Comparison of ENCODE assay signal across 8 cellular contexts in genomic region chr15:70258369-70259029, GRCh38.
A peak's percentile ranks its signal among the peaks of the same experiment; 100 is the strongest.
DNase-seq lines count a peak whose midpoint lies in the region; ATAC-seq and TF ChIP-seq lines count a peak whose summit lies in the region.

No MANE protein-coding gene starts in this region.

- H3K9me1 ChIP-seq in IMR-90 (ENCODE audit: insufficient read depth, low read length): no peaks in the 10 kb centered on the region

- peak overlapping the region; percentile 10 for H3K4me3 Mint-ChIP-seq in activated CD8-positive, alpha-beta memory T cell treated with anti-CD3 and anti-CD28 coated beads, Interleukin-2, amount 10 ng/mL, durations not matched to agents 7 days and 5 days

- intact Hi-C loops in IMR-90 (cut with micrococcal nuclease): no loop called here

- peaks cover 5% of the 10 kb centered on the region; the same call in 1 of the 2 replicates for H3K9me3 ChIP-seq in IMR-90 (ENCODE audit: control insufficient read depth, insufficient read depth, low read length)
- H3K9me3 ChIP-seq in WERI-Rb-1 (ENCODE audit: severe bottlenecking): no peaks in the 10 kb centered on the region

- POLR2A ChIA-PET in IMR-90 (lab: Charles Lee; ENCODE audit: unreplicated experiment): no interaction called here

- no peak overlapping the region for H4K91ac ChIP-seq in IMR-90 (ENCODE audit: insufficient read depth, low read depth, low read length)

- no peaks in the 10 kb centered on the region for H3K79me1 ChIP-seq in IMR-90 (ENCODE audit: low read depth in 1 of 2, low read length in 2 of 2)

- H3K27ac Mint-ChIP-seq in activated CD8-positive, alpha-beta memory T cell treated with anti-CD3 and anti-CD28 coated beads, Interleukin-2, amount 10 ng/mL, durations not matched to agents 7 days and 5 days: peak overlapping the region; percentile 56

- CTCF ChIA-PET in IMR-90 (lab: Yijun Ruan, JAX): no interaction called here
- CTCF ChIA-PET in activated CD8-positive, alpha-beta memory T cell treated with anti-CD3 and anti-CD28 coated beads, Interleukin-2, amount 10 ng/mL, durations not matched to agents 7 days and 5 days (lab: Charles Lee): interaction anchor here (0.9 to 2.5 kb wide), 5 partner anchors 8 to 230 kb away, joined by 3 to 11 read pairs (median 3); no protein-coding TSS in a partner anchor

- no peak for TF ChIP-seq CTCF in IMR-90 (conservative IDR thresholded peaks at IDR 0.05; ENCODE audit: low read depth, low read length)
- TF ChIP-seq CTCF in WERI-Rb-1 (IDR thresholded peaks at IDR 0.05; ENCODE audit: low read depth, low read length): no peak

- H4K5ac ChIP-seq in IMR-90 (ENCODE audit: low read depth, low read length): no peak overlapping the region

- H2AK5ac ChIP-seq in IMR-90 (ENCODE audit: low read depth, low read length): no peak overlapping the region

- no peak overlapping the region for H2AK9ac ChIP-seq in IMR-90 (replicated peaks; ENCODE audit: low read depth, low read length, poor library complexity)

- no peak overlapping the region for H2BK15ac ChIP-seq in IMR-90 (ENCODE audit: low read depth, low read length)

- H3K4me1 ChIP-seq in IMR-90 (ENCODE audit: control insufficient read depth, insufficient read depth, low read length): peaks cover 2% of the 10 kb centered on the region; the same call in 1 of the 2 replicates

- H3K14ac ChIP-seq in IMR-90 (replicated peaks; ENCODE audit: low read depth, low read length): no peak overlapping the region

- H3K36me3 Mint-ChIP-seq in activated CD8-positive, alpha-beta memory T cell treated with anti-CD3 and anti-CD28 coated beads, Interleukin-2, amount 10 ng/mL, durations not matched to agents 7 days and 5 days: no peaks in the 10 kb centered on the region

- no peaks in the 10 kb centered on the region for H3K9me3 Mint-ChIP-seq in activated CD8-positive, alpha-beta memory T cell treated with anti-CD3 and anti-CD28 coated beads, Interleukin-2, amount 10 ng/mL, durations not matched to agents 7 days and 5 days (ENCODE audit: low read depth)

- H2AFZ ChIP-seq in IMR-90 (replicated peaks; ENCODE audit: low read length, poor library complexity): peak overlapping the region; percentile 5

- H3K27ac ChIP-seq in IMR-90 (ENCODE audit: insufficient read depth, low read length) (no peak overlapping the region), WERI-Rb-1 (no peak overlapping the region)

- dilution Hi-C loops in IMR-90 (cut with HindIII; ENCODE audit: low sequenced_read_pairs, unreplicated experiment): no loop called here

- H3K4ac ChIP-seq in IMR-90 (ENCODE audit: low read depth, low read length): no peak overlapping the region

- BruUV-seq in IMR-90 (replicated peaks; lab: Mats Ljungman, UMichigan): no TSS peak

- H3K36me3 ChIP-seq in IMR-90 (ENCODE audit: control insufficient read depth, insufficient read depth, low read length) (no peaks in the 10 kb centered on the region), WERI-Rb-1 (no peaks in the 10 kb centered on the region)

- H2BK20ac ChIP-seq in IMR-90 (ENCODE audit: low read depth, low read length): no peak overlapping the region

- peaks cover 37% of the 10 kb centered on the region; the same call in 1 of the 2 replicates for H3K27me3 ChIP-seq in IMR-90 (ENCODE audit: control insufficient read depth, insufficient read depth, low read length)
- no peaks in the 10 kb centered on the region for H3K27me3 ChIP-seq in WERI-Rb-1 (ENCODE audit: insufficient read depth, low read depth, severe bottlenecking)

- H4K20me1 ChIP-seq in IMR-90 (ENCODE audit: insufficient read depth, low read length): no peaks in the 10 kb centered on the region

- DNase-seq in Daoy (ENCODE audit: low read depth) (peak; percentile 56), IMR-90 (no peak), left lobe of liver (ENCODE audit: low spot score) (no peak), WERI-Rb-1 (no peak), NCI-H526 treated with DMSO at 0.1 percent for 48 hours (lab: John Stamatoyannopoulos, UW) (no peak)
- peak; percentile 86 for DNase-seq in activated CD8-positive, alpha-beta memory T cell treated with anti-CD3 and anti-CD28 coated beads, Interleukin-2, amount 10 ng/mL, durations not matched to agents 7 days and 5 days
- peak; percentile 14 to 17 for DNase-seq in stimulated activated CD8-positive, alpha-beta memory T cell treated with anti-CD3 and anti-CD28 coated beads, Interleukin-7, amount 100 ng/mL, for 1 hour (ENCODE audit: low read depth in 2 of 2)

- H3K56ac ChIP-seq in IMR-90 (ENCODE audit: extremely low read depth, insufficient read depth, low read length): no peak overlapping the region

- in situ Hi-C loops in IMR-90 (cut with MboI; ENCODE audit: low sequenced_read_pairs): no loop called here

- H2BK5ac ChIP-seq in IMR-90 (ENCODE audit: low read depth, low read length, poor library complexity, severe bottlenecking): no peak overlapping the region

- H3K23ac ChIP-seq in IMR-90 (ENCODE audit: low read depth, low read length): no peak overlapping the region

- H3K4me3 ChIP-seq in IMR-90 (ENCODE audit: insufficient read depth, low read depth, low read length): no peak overlapping the region
- no peak overlapping the region for H3K4me3 ChIP-seq in WERI-Rb-1 (ENCODE audit: low read depth, low read length)

- H3K18ac ChIP-seq in IMR-90 (ENCODE audit: low read depth, low read length): no peak overlapping the region

- H3K4me1 Mint-ChIP-seq in activated CD8-positive, alpha-beta memory T cell treated with anti-CD3 and anti-CD28 coated beads, Interleukin-2, amount 10 ng/mL, durations not matched to agents 7 days and 5 days: peaks cover 34% of the 10 kb centered on the region

- TF ChIP-seq POLR2A in IMR-90 (IDR thresholded peaks at IDR 0.05; ENCODE audit: low read depth, low read length): no peak

- H3K4me2 ChIP-seq in IMR-90 (ENCODE audit: low read depth, low read length): no peak overlapping the region

- ATAC-seq in IMR-90 (ENCODE audit: low read depth) (no peak), left lobe of liver (peak; percentile 23), HG03097 (IDR thresholded peaks at IDR 0.05; ENCODE audit: low FRiP score, unreplicated experiment) (no peak)
- ATAC-seq in activated CD8-positive, alpha-beta memory T cell treated with anti-CD3 and anti-CD28 coated beads, Interleukin-2, amount 10 ng/mL, durations not matched to agents 7 days and 5 days: peak; percentile 70

- no peak overlapping the region for H2BK120ac ChIP-seq in IMR-90 (ENCODE audit: low read depth, low read length)

- WGBS in IMR-90 (ENCODE audit: extremely low coverage in 2 of 2, insufficient read length in 1 of 2), 2 experiments: 17% methylated on average over 1 of the region's 17 CpGs; no CpG with 5 or more reads in 1 of the 2 experiments

- no peak overlapping the region for H4K8ac ChIP-seq in IMR-90 (ENCODE audit: low read depth in 2 of 2, low read length in 2 of 2)

- H3K9ac ChIP-seq in IMR-90 (ENCODE audit: low read depth, low read length): no peak overlapping the region

- peaks cover 34% of the 10 kb centered on the region for H3K27me3 Mint-ChIP-seq in activated CD8-positive, alpha-beta memory T cell treated with anti-CD3 and anti-CD28 coated beads, Interleukin-2, amount 10 ng/mL, durations not matched to agents 7 days and 5 days

- no peak for TF ChIP-seq RAD21 in IMR-90 (IDR thresholded peaks at IDR 0.05; ENCODE audit: low read length)

TF ChIP-seq in IMR-90, 13 proteins besides CTCF, POLR2A, EP300 and RAD21:
- TF ChIP-seq BHLHE40 (IDR thresholded peaks at IDR 0.05; ENCODE audit: low read depth, low read length) (no peak), MAFK (IDR thresholded peaks at IDR 0.05; ENCODE audit: low read depth, low read length) (no peak), MXI1 (IDR thresholded peaks at IDR 0.05; ENCODE audit: borderline replicate concordance, low read depth, low read length) (no peak)
TF ChIP-seq in IMR-90: peak in this region for 0.

Comparison
In these comparisons a context has a peak if more than half of its experiments do, and no peak if none do; other contexts are left out.
1. DNase-seq: peak in Daoy (single experiment), activated CD8-positive, alpha-beta memory T cell treated with anti-CD3 and anti-CD28 coated beads, Interleukin-2, amount 10 ng/mL, durations not matched to agents 7 days and 5 days (single experiment) and stimulated activated CD8-positive, alpha-beta memory T cell treated with anti-CD3 and anti-CD28 coated beads, Interleukin-7, amount 100 ng/mL, for 1 hour (2 of 2); none in IMR-90 (single experiment), left lobe of liver (single experiment), WERI-Rb-1 (single experiment) and NCI-H526 treated with DMSO at 0.1 percent for 48 hours (single experiment).
2. ATAC-seq: peak in activated CD8-positive, alpha-beta memory T cell treated with anti-CD3 and anti-CD28 coated beads, Interleukin-2, amount 10 ng/mL, durations not matched to agents 7 days and 5 days (single experiment) and left lobe of liver (single experiment); none in IMR-90 (single experiment) and HG03097 (single experiment).